Comparison of ENCODE assay signal across 16 cellular contexts in the genomic region with DNA sequence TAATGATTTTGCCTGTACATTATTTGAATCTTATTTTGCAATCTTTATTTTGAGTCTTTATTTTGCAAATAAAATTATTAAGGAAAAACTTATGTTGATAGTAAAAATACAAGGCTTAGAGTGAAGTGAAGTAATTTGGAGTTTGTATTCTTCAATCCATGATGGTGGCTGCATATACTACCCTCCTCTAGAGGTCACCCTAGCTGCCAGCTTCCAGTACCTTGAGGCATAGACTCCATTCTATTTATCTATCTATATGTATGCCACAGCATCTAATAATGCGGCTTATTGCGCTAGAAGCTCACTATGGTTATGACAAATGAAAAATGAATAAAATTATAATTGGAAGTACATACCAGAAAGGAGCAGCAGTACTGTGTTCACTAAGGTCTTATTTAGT. TPM values are rescaled to one million over a fixed set of nuclear protein-coding genes. Genes with fewer than 3 reads are reported as not detected.
DNase-seq lines count a peak whose midpoint lies in the region; ATAC-seq, FAIRE-seq and TF ChIP-seq lines count a peak whose summit lies in the region.
"Had no signal": no experiment of that assay in that cellular context is flagged by ENCODE, and none has a peak within 500 bp of the region (broad histone marks: within the 10 kb centered on the region; RNA-seq: fewer than 3 reads in every experiment).

No MANE protein-coding gene starts in this region.

- no peak overlapping the region for H3K9ac ChIP-seq in K562 (ENCODE audit: insufficient read depth in 1 of 2, low read depth in 2 of 2, low read length in 2 of 2)

- H3K9me3 Mint-ChIP-seq in GM23338: no peaks in the 10 kb centered on the region

- ATAC-seq in GM23338: peak; percentile 30; the same call in 1 of the 3 replicates
- ATAC-seq in K562: peak; percentile 64
- ATAC-seq in right lobe of liver: no peak
- ATAC-seq in Right ventricle myocardium superior (ENCODE audit: poor library complexity): no peak

- in situ Hi-C loops in K562 (cut with MboI): no loop called here

- TF ChIP-seq EP300 in K562 (IDR thresholded peaks at IDR 0.05; ENCODE audit: low read length): no peak

- H3K36me3 Mint-ChIP-seq in GM23338 (ENCODE audit: low read depth): no peaks in the 10 kb centered on the region
- H3K36me3 Mint-ChIP-seq: CD4-positive, alpha-beta memory T cell had no signal

- no peak overlapping the region for H3K4me3 Mint-ChIP-seq in GM23338
- H3K4me3 Mint-ChIP-seq: CD4-positive, alpha-beta memory T cell had no signal

- peaks cover 7% of the 10 kb centered on the region for H3K4me1 Mint-ChIP-seq in GM23338
- H3K4me1 Mint-ChIP-seq: CD4-positive, alpha-beta memory T cell had no signal

- H3K79me2 ChIP-seq in GM23338 (replicated peaks; ENCODE audit: insufficient read depth) (no peaks in the 10 kb centered on the region), K562 (ENCODE audit: control insufficient read depth, insufficient read depth, low read length) (no peaks in the 10 kb centered on the region)

- POLR2A ChIA-PET in K562 (lab: Yijun Ruan, JAX): no interaction called here
- POLR2A ChIA-PET in HEK293T (lab: Yijun Ruan, JAX): no interaction called here

- TF ChIP-seq POLR2A in K562 (conservative IDR thresholded peaks at IDR 0.05): no peak
- TF ChIP-seq POLR2A in right lobe of liver (IDR thresholded peaks at IDR 0.05): no peak

- H2AFZ ChIP-seq in GM23338: no peak overlapping the region
- H2AFZ ChIP-seq in K562 (ENCODE audit: low read depth, low read length): no peak overlapping the region

- no peak for FAIRE-seq in K562 (lab: Jason Lieb, UNC)

- H3K27me3 Mint-ChIP-seq in GM23338 (ENCODE audit: insufficient read depth, low read depth, poor library complexity): peaks cover 1% of the 10 kb centered on the region
- H3K27me3 Mint-ChIP-seq: CD4-positive, alpha-beta memory T cell had no signal

- H3K9me1 ChIP-seq in K562 (ENCODE audit: control insufficient read depth, insufficient read depth, low read length): no peaks in the 10 kb centered on the region

- no peaks in the 10 kb centered on the region for H3K4me1 ChIP-seq in GM23338 (ENCODE audit: insufficient read depth)
- H3K4me1 ChIP-seq in K562 (replicated peaks in 1 of 2; ENCODE audit: control insufficient read depth in 2 of 2, insufficient read depth in 2 of 2, low read length in 2 of 2): peaks cover 0 to 7% of the 10 kb centered on the region in 2 experiments; a peak in 1 of 5 replicates
- H3K4me1 ChIP-seq in right lobe of liver: peaks cover 0 to 48% (median 9%) of the 10 kb centered on the region in 4 donors

- H3K27me3 ChIP-seq in GM23338 (ENCODE audit: insufficient read depth) (peaks cover 18% of the 10 kb centered on the region), K562 (ENCODE audit: control insufficient read depth in 2 of 2, insufficient read depth in 2 of 2, low read length in 2 of 2) (no peaks in the 10 kb centered on the region), right lobe of liver (no peaks in the 10 kb centered on the region)

- no peaks in the 10 kb centered on the region for H3F3A ChIP-seq in GM23338 (replicated peaks; ENCODE audit: low read depth)

- CTCF ChIA-PET in K562 (lab: Yijun Ruan, JAX; ENCODE audit: low intra/inter-chr PET ratio): no interaction called here
- CTCF ChIA-PET in HEK293T (lab: Yijun Ruan, JAX): interaction anchor here (0.6 kb wide), 1 partner anchor 90 kb away, joined by 4 read pairs; no protein-coding TSS in a partner anchor

- DNase-seq in GM23338 (ENCODE audit: low spot score) (peak; percentile 9), K562 (ENCODE audit: extremely low read depth in 1 of 4, low spot score in 3 of 4) (no peak), right lobe of liver (no peak), Right ventricle myocardium superior (no peak), HEK293T (ENCODE audit: extremely low spot score) (no peak), superior temporal gyrus (ENCODE audit: extremely low spot score) (no peak)
- DNase-seq: ACHN; CD4-positive, alpha-beta memory T cell; NCI-H1436 treated with DMSO at 0.1 percent for 48 hours; NCI-H2081; NCI-H510A treated with DMSO at 0.1 percent for 48 hours; OCI-M1; RPMI8226 had no signal

- no peaks in the 10 kb centered on the region for H3K9me3 ChIP-seq in K562 (replicated peaks; ENCODE audit: control insufficient read depth, insufficient read depth, low read depth, low read length)
- H3K9me3 ChIP-seq in right lobe of liver: no peaks in the 10 kb centered on the region
- H3K9me3 ChIP-seq: HAP-1 had no signal

- H3K4me2 ChIP-seq in GM23338 (no peak overlapping the region), K562 (ENCODE audit: insufficient read depth, low read length) (no peak overlapping the region)

- WGBS in K562 (ENCODE audit: insufficient coverage, low coverage, missing lambda C conversion rate): 70% methylated on average over 2 of the region's 2 CpGs
- WGBS in right lobe of liver (ENCODE audit: insufficient coverage, low coverage, low lambda C conversion rate, missing lambda C conversion rate): 96% methylated on average over 2 of the region's 2 CpGs

- no peaks in the 10 kb centered on the region for H3K9me2 ChIP-seq in GM23338 (ENCODE audit: insufficient read depth)

- H3K4me3 ChIP-seq in GM23338 (no peak overlapping the region), K562 (no peak overlapping the region), right lobe of liver (no peak overlapping the region)
- H3K4me3 ChIP-seq: HAP-1 had no signal

- BruUV-seq in K562 (replicated peaks; lab: Mats Ljungman, UMichigan): no TSS peak

- intact Hi-C loops in K562 (cut with micrococcal nuclease) (loop anchor here (10.0 kb wide), 1 partner anchor 431 kb away; no protein-coding TSS in a partner anchor), right lobe of liver (cut with DNase I) (no loop called here), Right ventricle myocardium superior (cut with DNase I) (no loop called here)

- TF ChIP-seq RAD21 in K562 (CRISPR knock-in tag; conservative IDR thresholded peaks at IDR 0.05 in 1 of 2, IDR thresholded peaks at IDR 0.05 in 1 of 2): peak; percentile 6 to 41; a peak in 2 of 4 replicates

- no peak overlapping the region for H3K27ac ChIP-seq in GM23338 (ENCODE audit: low read depth)
- H3K27ac ChIP-seq in K562 (ENCODE audit: extremely low read depth, low read depth, low read length): no peak overlapping the region
- peak overlapping the region in 2 of 3 donors; percentile 70 to 76 for H3K27ac ChIP-seq in right lobe of liver

- no peaks in the 10 kb centered on the region for H3K36me3 ChIP-seq in GM23338 (ENCODE audit: insufficient read depth)
- no peaks in the 10 kb centered on the region for H3K36me3 ChIP-seq in K562 (ENCODE audit: control insufficient read depth, insufficient read depth, low read length)
- no peaks in the 10 kb centered on the region for H3K36me3 ChIP-seq in right lobe of liver
- H3K36me3 ChIP-seq: HAP-1 had no signal

- no peak overlapping the region for H3K27ac Mint-ChIP-seq in GM23338
- H3K27ac Mint-ChIP-seq: CD4-positive, alpha-beta memory T cell had no signal

- TF ChIP-seq CTCF in GM23338 (conservative IDR thresholded peaks at IDR 0.05; ENCODE audit: low read depth in 2 of 2): peak; percentile 40 to 48; a peak in 3 of 4 replicates
- TF ChIP-seq CTCF in LNCAP (IDR thresholded peaks at IDR 0.05): peak; percentile 16; the same call in 1 of the 2 replicates
- TF ChIP-seq CTCF in K562 (IDR thresholded peaks at IDR 0.05 in 2 of 3, conservative IDR thresholded peaks at IDR 0.05 in 1 of 3; ENCODE audit: insufficient read depth in 2 of 3, low read depth in 1 of 3, low read length in 3 of 3): peak; percentile 4 to 41 (median 24); a peak in 2 of 6 replicates
- TF ChIP-seq CTCF in right lobe of liver (IDR thresholded peaks at IDR 0.05): peak in 2 of 4 donors; percentile 5 to 27

- H4K20me1 ChIP-seq in GM23338 (replicated peaks; ENCODE audit: insufficient read depth): no peaks in the 10 kb centered on the region; the same call in 1 of the 2 replicates
- H4K20me1 ChIP-seq in K562 (replicated peaks; ENCODE audit: control insufficient read depth, insufficient read depth, low read length): no peaks in the 10 kb centered on the region

TF ChIP-seq in K562, 482 proteins besides CTCF, POLR2A, EP300 and RAD21:
- TF ChIP-seq ZNF717 (CRISPR knock-in tag; IDR thresholded peaks at IDR 0.05): no peak
TF ChIP-seq in K562: peak in this region for 0.

TF ChIP-seq in HEK293T, 16 proteins besides CTCF, POLR2A, EP300 and RAD21 (continues in another document):
- TF ChIP-seq NFRKB (IDR thresholded peaks at IDR 0.05) (no peak), CTBP1 (IDR thresholded peaks at IDR 0.05; ENCODE audit: borderline replicate concordance) (no peak), L3MBTL2 (conservative IDR thresholded peaks at IDR 0.05) (no peak)
- TF ChIP-seq, protein P1, sequence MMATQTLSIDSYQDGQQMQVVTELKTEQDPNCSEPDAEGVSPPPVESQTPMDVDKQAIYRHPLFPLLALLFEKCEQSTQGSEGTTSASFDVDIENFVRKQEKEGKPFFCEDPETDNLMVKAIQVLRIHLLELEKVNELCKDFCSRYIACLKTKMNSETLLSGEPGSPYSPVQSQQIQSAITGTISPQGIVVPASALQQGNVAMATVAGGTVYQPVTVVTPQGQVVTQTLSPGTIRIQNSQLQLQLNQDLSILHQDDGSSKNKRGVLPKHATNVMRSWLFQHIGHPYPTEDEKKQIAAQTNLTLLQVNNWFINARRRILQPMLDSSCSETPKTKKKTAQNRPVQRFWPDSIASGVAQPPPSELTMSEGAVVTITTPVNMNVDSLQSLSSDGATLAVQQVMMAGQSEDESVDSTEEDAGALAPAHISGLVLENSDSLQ (IDR thresholded peaks at IDR 0.05): no peak

RNA-seq across cellular contexts. Expression of a gene that starts 20.3 kb away (rescaled TPM):
- 3.4 and 5.7 TPM in 2 replicates for total RNA-seq in GM23338 (2014; rRNA removed; shearing (Covaris generic))
- polyA plus RNA-seq in GM23338 (2016; fragmentation: Nextera tagmentation; extraction: Ambion mirVana) (3.1 and 3.3 TPM in 2 replicates), K562 (2011; rRNA removed) (2.9 and 10.9 TPM in 2 replicates), K562 (2014; fragmentation: Illumina TruSeq; extraction: Trizol) (4.8 and 5.8 TPM in 2 replicates), K562 (2014; fragmentation: Nextera tagmentation; extraction: Ambion mirVana) (1 to 10 TPM; 5.3 TPM), K562 (2014; rRNA removed) (4.9 and 7.3 TPM in 2 replicates)
- 3.5 and 3.7 TPM in 2 replicates for total RNA-seq in K562 (2011; cell fraction: chromatin; rRNA removed; ENCODE audit: low replicate concordance)
- total RNA-seq in K562 (2011; cell fraction: nucleolus; rRNA removed): 1.3 TPM in 1 of 2 replicates, not detected in the other
- 0.66 and 1.5 TPM in 2 replicates for total RNA-seq in K562 (2011; cell fraction: nucleoplasm; rRNA removed)
- total RNA-seq in K562 (2014; rRNA removed) (3.5 and 5.2 TPM in 2 replicates), K562 (2014; rRNA removed; fragmentation: Illumina TruSeq; extraction: Trizol) (7.6 and 8.5 TPM in 2 replicates), K562 (2015; rRNA removed; fragmentation: Illumina TruSeq; extraction: Trizol) (10.7 and 12.5 TPM in 2 replicates), K562 (2021) (2.8 and 3.1 TPM in 2 replicates), right lobe of liver (100 to 1,000 TPM in 1 of 6 experiments, 10 to 100 TPM in 5; 47.2 to 101 (median 59.8) TPM), Right ventricle myocardium superior (12.7 TPM)
- 2.3 and 2.6 TPM in 2 replicates for polyA plus RNA-seq in K562 (2011; cell fraction: cytosol; rRNA removed)
- polyA plus RNA-seq in K562 (2011; cell fraction: nucleus; rRNA removed): 1.8 and 2.6 TPM in 2 replicates
- polyA plus RNA-seq in K562 (2012): 7.2 and 12.0 TPM in 2 replicates
- 4.5 and 7.1 TPM in 2 replicates for polyA minus RNA-seq in K562 (2011; rRNA and poly(A)+ RNA removed)
- 3.3 TPM in 1 of 2 replicates, not detected in the other for polyA minus RNA-seq in K562 (2011; cell fraction: cytosol; rRNA and poly(A)+ RNA removed)
- polyA minus RNA-seq in K562 (2011; cell fraction: nucleus; rRNA and poly(A)+ RNA removed): 1.3 and 1.5 TPM in 2 replicates
- total RNA-seq: T-helper 1 cell treated with Interleukin-12 subunit alpha and Interleukin-12 subunit beta and Interleukin-4 antibody, amounts not matched to agents 30 ng/mL and 1 ng/mL, for 36 hours had no signal
- polyA plus RNA-seq: CD4-positive, alpha-beta memory T cell had no signal

Comparison
In these comparisons a context has a peak if more than half of its experiments do, and no peak if none do; other contexts are left out.
1. ATAC-seq: peak in GM23338 (single experiment) and K562 (single experiment); none in right lobe of liver (0 of 4) and Right ventricle myocardium superior (single experiment).
2. H3K27ac ChIP-seq: peak in right lobe of liver (2 of 3); none in GM23338 (single experiment) and K562 (single experiment).